In genomic region chr13:31947105-31947504, GRCh38 we compare ENCODE assay signal across 1 cellular context.
TF ChIP-seq lines count a peak whose summit lies in the region.

No MANE protein-coding gene starts in this region.

TF ChIP-seq in GM23338, 12 proteins besides CTCF, POLR2A, EP300 and RAD21 (continued from another document):
- TF ChIP-seq ZNF462 (CRISPR knock-in tag; IDR thresholded peaks at IDR 0.05) (no peak), ETS1 (IDR thresholded peaks at IDR 0.05) (no peak), NANOG (IDR thresholded peaks at IDR 0.05; ENCODE audit: borderline replicate concordance) (no peak)
